ENCODE assay signal across 17 cellular contexts in the genomic region with DNA sequence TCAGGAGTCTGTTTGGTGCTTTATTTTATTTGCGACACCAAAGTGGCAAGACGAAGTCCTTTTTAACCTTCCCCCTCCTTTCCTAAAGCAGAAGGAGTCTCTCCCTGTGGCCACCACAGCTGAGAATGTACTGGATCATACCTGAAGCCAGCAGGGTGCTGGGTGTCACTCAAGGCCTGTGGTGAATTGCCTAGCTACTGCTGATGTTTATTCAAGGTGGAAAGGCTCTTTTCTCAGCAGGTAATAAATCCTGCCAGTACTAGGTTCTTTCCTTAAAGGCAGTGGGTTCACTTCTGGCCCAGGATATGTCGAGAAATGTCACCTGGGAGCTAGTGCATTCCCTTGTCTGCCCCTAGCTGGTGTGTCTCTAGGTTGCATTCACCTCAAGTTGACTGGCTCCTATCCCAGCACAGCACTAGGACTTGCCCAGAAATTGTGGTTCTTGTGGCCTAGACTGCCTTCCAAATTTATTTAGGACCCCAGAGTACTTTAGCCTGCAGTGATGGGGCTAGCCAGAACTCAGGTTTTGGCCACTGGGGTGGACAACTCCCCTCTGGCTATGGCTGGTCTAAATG.
DNase-seq lines count a peak whose midpoint lies in the region; ATAC-seq and TF ChIP-seq lines count a peak whose summit lies in the region.
"Had no signal": no experiment of that assay in that cellular context is flagged by ENCODE, and none has a peak within 500 bp of the region (broad histone marks: within the 10 kb centered on the region; RNA-seq: fewer than 3 reads in every experiment).

No MANE protein-coding gene starts in this region.

- H3K79me2 ChIP-seq in GM23338 (replicated peaks; ENCODE audit: insufficient read depth): no peaks in the 10 kb centered on the region

- H3K27me3 Mint-ChIP-seq in GM23338 (ENCODE audit: insufficient read depth, low read depth, poor library complexity): no peaks in the 10 kb centered on the region
- peaks cover 4% of the 10 kb centered on the region for H3K27me3 Mint-ChIP-seq in activated T-cell treated with anti-CD3 and anti-CD28 coated beads, Interleukin-2, amount 50 U/mL, for 24 hours

- H3K36me3 ChIP-seq in GM23338 (ENCODE audit: insufficient read depth): no peaks in the 10 kb centered on the region
- no peaks in the 10 kb centered on the region for H3K36me3 ChIP-seq in colonic mucosa
- H3K36me3 ChIP-seq in mucosa of descending colon (ENCODE audit: low read depth): no peaks in the 10 kb centered on the region
- H3K36me3 ChIP-seq in Peyer's patch: no peaks in the 10 kb centered on the region
- H3K36me3 ChIP-seq: BLaER1 treated with 17β-estradiol and CSF1 and Interleukin-3, amounts not matched to agents 10 nM and 100 nM had no signal

- H3K4me1 Mint-ChIP-seq in GM23338: peaks cover 4% of the 10 kb centered on the region
- no peaks in the 10 kb centered on the region for H3K4me1 Mint-ChIP-seq in activated T-cell treated with anti-CD3 and anti-CD28 coated beads, Interleukin-2, amount 50 U/mL, for 24 hours (ENCODE audit: low read depth)

- H3K27me3 ChIP-seq in GM23338 (ENCODE audit: insufficient read depth) (no peaks in the 10 kb centered on the region), colonic mucosa (no peaks in the 10 kb centered on the region), Peyer's patch (no peaks in the 10 kb centered on the region)
- H3K27me3 ChIP-seq: BLaER1 treated with 17β-estradiol and CSF1 and Interleukin-3, amounts not matched to agents 10 nM and 100 nM had no signal

- H3K4me2 ChIP-seq in GM23338: no peak overlapping the region
- H3K4me2 ChIP-seq: BLaER1 treated with 17β-estradiol and CSF1 and Interleukin-3, amounts not matched to agents 10 nM and 100 nM had no signal

- no peak for TF ChIP-seq POLR2A in Peyer's patch (IDR thresholded peaks at IDR 0.05)

- intact Hi-C loops in colonic mucosa (cut with DNase I): no loop called here
- intact Hi-C loops in mucosa of descending colon (cut with DNase I, micrococcal nuclease): no loop called here

- H3K9me2 ChIP-seq in GM23338 (ENCODE audit: insufficient read depth): peaks cover 12% of the 10 kb centered on the region; the same call in 1 of the 2 replicates

- no peak overlapping the region for H3K27ac Mint-ChIP-seq in GM23338
- no peak overlapping the region for H3K27ac Mint-ChIP-seq in activated T-cell treated with anti-CD3 and anti-CD28 coated beads, Interleukin-2, amount 50 U/mL, for 24 hours
- H3K27ac Mint-ChIP-seq: B cell; CD8-positive, alpha-beta T cell; HFFc6 had no signal

- ATAC-seq in GM23338: no peak; the same call in 2 of the 3 replicates
- ATAC-seq in mucosa of descending colon: peak; percentile 84
- ATAC-seq: CD8-positive, alpha-beta T cell; HCT116 had no signal

- H3K4me3 Mint-ChIP-seq in GM23338: no peak overlapping the region
- no peak overlapping the region for H3K4me3 Mint-ChIP-seq in activated T-cell treated with anti-CD3 and anti-CD28 coated beads, Interleukin-2, amount 50 U/mL, for 24 hours
- H3K4me3 Mint-ChIP-seq: B cell; CD8-positive, alpha-beta T cell; HFFc6 had no signal

- H3K9me3 ChIP-seq in colonic mucosa: no peaks in the 10 kb centered on the region
- no peaks in the 10 kb centered on the region for H3K9me3 ChIP-seq in mucosa of descending colon
- H3K9me3 ChIP-seq in Peyer's patch: no peaks in the 10 kb centered on the region

- no peaks in the 10 kb centered on the region for H3K36me3 Mint-ChIP-seq in GM23338 (ENCODE audit: low read depth)
- H3K36me3 Mint-ChIP-seq in activated T-cell treated with anti-CD3 and anti-CD28 coated beads, Interleukin-2, amount 50 U/mL, for 24 hours (ENCODE audit: low read depth): no peaks in the 10 kb centered on the region
- H3K36me3 Mint-ChIP-seq: CD8-positive, alpha-beta T cell had no signal

- no peaks in the 10 kb centered on the region for H3K9me3 Mint-ChIP-seq in GM23338
- no peaks in the 10 kb centered on the region for H3K9me3 Mint-ChIP-seq in activated T-cell treated with anti-CD3 and anti-CD28 coated beads, Interleukin-2, amount 50 U/mL, for 24 hours
- H3K9me3 Mint-ChIP-seq: HFFc6 had no signal

- H4K20me1 ChIP-seq in GM23338 (replicated peaks; ENCODE audit: insufficient read depth): no peaks in the 10 kb centered on the region
- H4K20me1 ChIP-seq: BLaER1 treated with 17β-estradiol and CSF1 and Interleukin-3, amounts not matched to agents 10 nM and 100 nM had no signal

- H2AFZ ChIP-seq in GM23338: peak overlapping the region; percentile 72
- H2AFZ ChIP-seq: GM23248 had no signal

- H3K4me1 ChIP-seq in GM23338 (ENCODE audit: insufficient read depth): peaks cover 7% of the 10 kb centered on the region; the same call in 1 of the 2 replicates
- H3K4me1 ChIP-seq in colonic mucosa: no peaks in the 10 kb centered on the region
- H3K4me1 ChIP-seq in mucosa of descending colon (ENCODE audit: low read depth): no peaks in the 10 kb centered on the region
- H3K4me1 ChIP-seq in Peyer's patch: no peaks in the 10 kb centered on the region

- H3K27ac ChIP-seq in GM23338 (ENCODE audit: low read depth): no peak overlapping the region
- no peak overlapping the region for H3K27ac ChIP-seq in colonic mucosa
- no peak overlapping the region for H3K27ac ChIP-seq in Peyer's patch
- H3K27ac ChIP-seq: BLaER1 treated with 17β-estradiol and CSF1 and Interleukin-3, amounts not matched to agents 10 nM and 100 nM; GM23248; HL-60 had no signal

- TF ChIP-seq CTCF in GM23338 (conservative IDR thresholded peaks at IDR 0.05; ENCODE audit: low read depth in 2 of 2) (no peak), colonic mucosa (IDR thresholded peaks at IDR 0.05) (no peak), mucosa of descending colon (IDR thresholded peaks at IDR 0.05) (no peak), Peyer's patch (IDR thresholded peaks at IDR 0.05) (no peak)

- H3F3A ChIP-seq in GM23338 (replicated peaks; ENCODE audit: low read depth): no peaks in the 10 kb centered on the region

- H3K9ac ChIP-seq in colonic mucosa (ENCODE audit: low read depth in 2 of 2, low read length in 2 of 2): no peak overlapping the region
- H3K9ac ChIP-seq: BLaER1 treated with 17β-estradiol and CSF1 and Interleukin-3, amounts not matched to agents 10 nM and 100 nM; GM23248 had no signal

- H3K4me3 ChIP-seq in GM23338 (no peak overlapping the region), colonic mucosa (no peak overlapping the region), mucosa of descending colon (no peak overlapping the region), Peyer's patch (no peak overlapping the region)
- H3K4me3 ChIP-seq: BLaER1 treated with 17β-estradiol and CSF1 and Interleukin-3, amounts not matched to agents 10 nM and 100 nM; GM23248 had no signal

- DNase-seq in GM23338 (ENCODE audit: low spot score) (no peak), NCI-H69 (lab: John Stamatoyannopoulos, UW) (peak; percentile 52), colonic mucosa (peak; percentile 42), mucosa of descending colon (peak in 1 of 3 donors; percentile 34), Peyer's patch (no peak), NCI-H446 (lab: John Stamatoyannopoulos, UW) (no peak)
- DNase-seq in activated T-cell treated with anti-CD3 and anti-CD28 coated beads, Interleukin-2, amount 50 U/mL, for 24 hours: no peak
- DNase-seq: Calu3; CD8-positive, alpha-beta T cell; DMS 273 treated with DMSO at 0.1 percent for 48 hours; GM23248; H7; HFFc6 had no signal

TF ChIP-seq in GM23338, 12 proteins besides CTCF, POLR2A, EP300 and RAD21 (continues in another document):
- no peak for TF ChIP-seq NANOG (IDR thresholded peaks at IDR 0.05; ENCODE audit: borderline replicate concordance)
- TF ChIP-seq, protein P1, sequence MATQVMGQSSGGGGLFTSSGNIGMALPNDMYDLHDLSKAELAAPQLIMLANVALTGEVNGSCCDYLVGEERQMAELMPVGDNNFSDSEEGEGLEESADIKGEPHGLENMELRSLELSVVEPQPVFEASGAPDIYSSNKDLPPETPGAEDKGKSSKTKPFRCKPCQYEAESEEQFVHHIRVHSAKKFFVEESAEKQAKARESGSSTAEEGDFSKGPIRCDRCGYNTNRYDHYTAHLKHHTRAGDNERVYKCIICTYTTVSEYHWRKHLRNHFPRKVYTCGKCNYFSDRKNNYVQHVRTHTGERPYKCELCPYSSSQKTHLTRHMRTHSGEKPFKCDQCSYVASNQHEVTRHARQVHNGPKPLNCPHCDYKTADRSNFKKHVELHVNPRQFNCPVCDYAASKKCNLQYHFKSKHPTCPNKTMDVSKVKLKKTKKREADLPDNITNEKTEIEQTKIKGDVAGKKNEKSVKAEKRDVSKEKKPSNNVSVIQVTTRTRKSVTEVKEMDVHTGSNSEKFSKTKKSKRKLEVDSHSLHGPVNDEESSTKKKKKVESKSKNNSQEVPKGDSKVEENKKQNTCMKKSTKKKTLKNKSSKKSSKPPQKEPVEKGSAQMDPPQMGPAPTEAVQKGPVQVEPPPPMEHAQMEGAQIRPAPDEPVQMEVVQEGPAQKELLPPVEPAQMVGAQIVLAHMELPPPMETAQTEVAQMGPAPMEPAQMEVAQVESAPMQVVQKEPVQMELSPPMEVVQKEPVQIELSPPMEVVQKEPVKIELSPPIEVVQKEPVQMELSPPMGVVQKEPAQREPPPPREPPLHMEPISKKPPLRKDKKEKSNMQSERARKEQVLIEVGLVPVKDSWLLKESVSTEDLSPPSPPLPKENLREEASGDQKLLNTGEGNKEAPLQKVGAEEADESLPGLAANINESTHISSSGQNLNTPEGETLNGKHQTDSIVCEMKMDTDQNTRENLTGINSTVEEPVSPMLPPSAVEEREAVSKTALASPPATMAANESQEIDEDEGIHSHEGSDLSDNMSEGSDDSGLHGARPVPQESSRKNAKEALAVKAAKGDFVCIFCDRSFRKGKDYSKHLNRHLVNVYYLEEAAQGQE (IDR thresholded peaks at IDR 0.05; ENCODE audit: unreplicated experiment): no peak

Comparison
In these comparisons a context has a peak if more than half of its experiments do, and no peak if none do; other contexts are left out.
1. DNase-seq: peak in NCI-H69 (single experiment) and colonic mucosa (single experiment); none in GM23338 (single experiment), Peyer's patch (0 of 3), activated T-cell treated with anti-CD3 and anti-CD28 coated beads, Interleukin-2, amount 50 U/mL, for 24 hours (single experiment) and NCI-H446 (0 of 2).